19 cellular contexts compared by ENCODE assay signal in genomic region chr22:20572132-20572802, GRCh38.
DNase-seq lines count a peak whose midpoint lies in the region; ATAC-seq and TF ChIP-seq lines count a peak whose summit lies in the region.
"Had no signal": no experiment of that assay in that cellular context is flagged by ENCODE, and none has a peak within 500 bp of the region (broad histone marks: within the 10 kb centered on the region; RNA-seq: fewer than 3 reads in every experiment).

No MANE protein-coding gene starts in this region.

- no peak overlapping the region for H2AFZ ChIP-seq in MM.1S (ENCODE audit: low read length)

- in situ Hi-C loops in Panc1 (cut with HindIII; ENCODE audit: low pct_unique_long_range_greater_than_20kb, low sequenced_read_pairs): no loop called here

- H3K9me2 ChIP-seq in MM.1S (replicated peaks; ENCODE audit: insufficient read depth, low read length): no peaks in the 10 kb centered on the region

- H3K4me1 Mint-ChIP-seq in activated naive CD8-positive, alpha-beta T cell treated with anti-CD3 and anti-CD28 coated beads, Interleukin-2, amount 10 ng/mL, durations not matched to agents 7 days and 5 days: peaks cover 39% of the 10 kb centered on the region
- peaks cover 45% of the 10 kb centered on the region for H3K4me1 Mint-ChIP-seq in activated naive CD8-positive, alpha-beta T cell treated with anti-CD3 and anti-CD28 coated beads, Interleukin-2, amount 50 U/mL, for 24 hours
- H3K4me1 Mint-ChIP-seq in natural killer cell: peaks cover 70 to 85% of the 10 kb centered on the region in 2 donors

- TF ChIP-seq CTCF in Panc1 (IDR thresholded peaks at IDR 0.05) (no peak), natural killer cell (IDR thresholded peaks at IDR 0.05) (no peak), MM.1S (IDR thresholded peaks at IDR 0.05; ENCODE audit: low read length) (no peak)

- no peak overlapping the region for H3K4me3 ChIP-seq in Panc1 (ENCODE audit: low read depth in 2 of 2, low read length in 2 of 2)
- no peak overlapping the region for H3K4me3 ChIP-seq in effector memory CD4-positive, alpha-beta T cell (ENCODE audit: insufficient read depth, low read depth, low read length, poor library complexity, severe bottlenecking)
- no peak overlapping the region for H3K4me3 ChIP-seq in MM.1S (ENCODE audit: low read length)
- H3K4me3 ChIP-seq: SJSA1 had no signal

- no peaks in the 10 kb centered on the region for H3K27me3 Mint-ChIP-seq in activated naive CD8-positive, alpha-beta T cell treated with anti-CD3 and anti-CD28 coated beads, Interleukin-2, amount 10 ng/mL, durations not matched to agents 7 days and 5 days
- no peaks in the 10 kb centered on the region for H3K27me3 Mint-ChIP-seq in activated naive CD8-positive, alpha-beta T cell treated with anti-CD3 and anti-CD28 coated beads, Interleukin-2, amount 50 U/mL, for 24 hours
- no peaks in the 10 kb centered on the region for H3K27me3 Mint-ChIP-seq in natural killer cell (ENCODE audit: low read depth in 2 of 2)
- H3K27me3 Mint-ChIP-seq: IgD-negative memory B cell had no signal

- no peaks in the 10 kb centered on the region for H3K27me3 ChIP-seq in Panc1 (ENCODE audit: control insufficient read depth, insufficient read depth, low read length)
- H3K27me3 ChIP-seq in effector memory CD4-positive, alpha-beta T cell (replicated peaks; ENCODE audit: control insufficient read depth, insufficient read depth, low read length, poor library complexity, severe bottlenecking): no peaks in the 10 kb centered on the region
- no peaks in the 10 kb centered on the region for H3K27me3 ChIP-seq in MM.1S (replicated peaks; ENCODE audit: insufficient read depth, low read length)
- H3K27me3 ChIP-seq: SJSA1 had no signal

- H3K9ac ChIP-seq in MM.1S (ENCODE audit: low read length): no peak overlapping the region

- no peak for DNase-seq in activated naive CD8-positive, alpha-beta T cell treated with anti-CD3 and anti-CD28 coated beads, Interleukin-2, amount 10 ng/mL, durations not matched to agents 7 days and 5 days
- DNase-seq in activated naive CD8-positive, alpha-beta T cell treated with anti-CD3 and anti-CD28 coated beads, Interleukin-2, amount 50 U/mL, for 24 hours: no peak
- DNase-seq in Panc1 (ENCODE audit: low read depth, low spot score) (no peak), natural killer cell (no peak), MM.1S (no peak)
- DNase-seq in effector memory CD4-positive, alpha-beta T cell: no peak
- DNase-seq: COR-L47, GF-D8, GOT3, MV-4-11, NCI-H2029, NCI-H2171, NCI-H446 treated with DMSO at 0.1 percent for 48 hours, NCI-H748 treated with DMSO at 0.1 percent for 48 hours had no signal

- H3K4me2 ChIP-seq in MM.1S (ENCODE audit: low read depth, low read length): no peak overlapping the region

- BruUV-seq in Panc1 (replicated peaks; lab: Mats Ljungman, UMichigan): TSS peak; percentile 36

- CTCF ChIA-PET in Panc1 (lab: Charles Lee): interaction anchor here (0.5 kb wide), 1 partner anchor 143 kb away, joined by 6 read pairs; no protein-coding TSS in a partner anchor

- H3K4me1 ChIP-seq in Panc1 (ENCODE audit: control insufficient read depth, insufficient read depth, low read length) (no peaks in the 10 kb centered on the region), MM.1S (ENCODE audit: low read length) (peaks cover 4% of the 10 kb centered on the region; the same call in 1 of the 2 replicates)
- H3K4me1 ChIP-seq in effector memory CD4-positive, alpha-beta T cell (ENCODE audit: control insufficient read depth, insufficient read depth, low read length, poor library complexity, severe bottlenecking): peaks cover 53% of the 10 kb centered on the region

- H3K9me3 ChIP-seq in Panc1 (ENCODE audit: control insufficient read depth, insufficient read depth, low read depth, low read length) (no peaks in the 10 kb centered on the region), MM.1S (replicated peaks; ENCODE audit: insufficient read depth, low read length) (no peaks in the 10 kb centered on the region)
- no peaks in the 10 kb centered on the region for H3K9me3 ChIP-seq in effector memory CD4-positive, alpha-beta T cell (ENCODE audit: control insufficient read depth, low read length)
- H3K9me3 ChIP-seq: SJSA1 had no signal

- POLR2A ChIA-PET in activated naive CD8-positive, alpha-beta T cell treated with anti-CD3 and anti-CD28 coated beads, Interleukin-2, amount 10 ng/mL, durations not matched to agents 7 days and 5 days (lab: Charles Lee): interaction anchor here (2.3 kb wide), 1 partner anchor 15 kb away, joined by 9 read pairs; no protein-coding TSS in a partner anchor
- POLR2A ChIA-PET in Panc1 (lab: Charles Lee): no interaction called here

- H3F3A ChIP-seq in MM.1S (ENCODE audit: insufficient read depth, low read length): no peaks in the 10 kb centered on the region

- no peaks in the 10 kb centered on the region for H3K79me2 ChIP-seq in MM.1S (ENCODE audit: low read length)

- peaks cover 4% of the 10 kb centered on the region; the same call in 1 of the 2 replicates for H4K20me1 ChIP-seq in MM.1S (ENCODE audit: insufficient read depth, low read length)

- H3K27ac Mint-ChIP-seq in activated naive CD8-positive, alpha-beta T cell treated with anti-CD3 and anti-CD28 coated beads, Interleukin-2, amount 10 ng/mL, durations not matched to agents 7 days and 5 days: peak overlapping the region; percentile 51
- no peak overlapping the region for H3K27ac Mint-ChIP-seq in activated naive CD8-positive, alpha-beta T cell treated with anti-CD3 and anti-CD28 coated beads, Interleukin-2, amount 50 U/mL, for 24 hours
- H3K27ac Mint-ChIP-seq in natural killer cell: peak overlapping the region; percentile 94 to 95

- intact Hi-C loops in Panc1 (cut with micrococcal nuclease; ENCODE audit: unreplicated experiment): no loop called here
- intact Hi-C loops in natural killer cell (cut with micrococcal nuclease): no loop called here

- peaks cover 42% of the 10 kb centered on the region for H3K36me3 Mint-ChIP-seq in activated naive CD8-positive, alpha-beta T cell treated with anti-CD3 and anti-CD28 coated beads, Interleukin-2, amount 10 ng/mL, durations not matched to agents 7 days and 5 days
- H3K36me3 Mint-ChIP-seq in activated naive CD8-positive, alpha-beta T cell treated with anti-CD3 and anti-CD28 coated beads, Interleukin-2, amount 50 U/mL, for 24 hours (ENCODE audit: low read depth): peaks cover 71% of the 10 kb centered on the region
- H3K36me3 Mint-ChIP-seq in natural killer cell: no peaks in the 10 kb centered on the region

- H3K9me3 Mint-ChIP-seq in activated naive CD8-positive, alpha-beta T cell treated with anti-CD3 and anti-CD28 coated beads, Interleukin-2, amount 10 ng/mL, durations not matched to agents 7 days and 5 days: no peaks in the 10 kb centered on the region
- H3K9me3 Mint-ChIP-seq in activated naive CD8-positive, alpha-beta T cell treated with anti-CD3 and anti-CD28 coated beads, Interleukin-2, amount 50 U/mL, for 24 hours: no peaks in the 10 kb centered on the region
- no peaks in the 10 kb centered on the region for H3K9me3 Mint-ChIP-seq in natural killer cell
- H3K9me3 Mint-ChIP-seq: IgD-negative memory B cell had no signal

- H3K4me3 Mint-ChIP-seq in activated naive CD8-positive, alpha-beta T cell treated with anti-CD3 and anti-CD28 coated beads, Interleukin-2, amount 10 ng/mL, durations not matched to agents 7 days and 5 days: no peak overlapping the region
- no peak overlapping the region for H3K4me3 Mint-ChIP-seq in activated naive CD8-positive, alpha-beta T cell treated with anti-CD3 and anti-CD28 coated beads, Interleukin-2, amount 50 U/mL, for 24 hours
- H3K4me3 Mint-ChIP-seq in natural killer cell: peak overlapping the region; percentile 60
- H3K4me3 Mint-ChIP-seq: IgD-negative memory B cell had no signal

- peaks cover 6% of the 10 kb centered on the region; the same call in 1 of the 2 replicates for H3K36me3 ChIP-seq in Panc1 (ENCODE audit: control insufficient read depth, insufficient read depth, low read length)
- peaks cover 48% of the 10 kb centered on the region for H3K36me3 ChIP-seq in effector memory CD4-positive, alpha-beta T cell (ENCODE audit: control insufficient read depth, insufficient read depth, low read length)
- H3K36me3 ChIP-seq in MM.1S (replicated peaks; ENCODE audit: insufficient read depth, low read length): peaks cover 6% of the 10 kb centered on the region; the same call in 1 of the 2 replicates

- no peak for ATAC-seq in activated naive CD8-positive, alpha-beta T cell treated with anti-CD3 and anti-CD28 coated beads, Interleukin-2, amount 10 ng/mL, durations not matched to agents 7 days and 5 days (ENCODE audit: low read depth)
- no peak for ATAC-seq in activated naive CD8-positive, alpha-beta T cell treated with anti-CD3 and anti-CD28 coated beads, Interleukin-2, amount 50 U/mL, for 24 hours
- ATAC-seq in Panc1: no peak
- no peak for ATAC-seq in natural killer cell
- no peak for ATAC-seq in HG03520 (IDR thresholded peaks at IDR 0.05; ENCODE audit: unreplicated experiment)
- ATAC-seq in HG02981 (IDR thresholded peaks at IDR 0.05; ENCODE audit: unreplicated experiment): no peak

- no peak overlapping the region for H3K27ac ChIP-seq in Panc1 (ENCODE audit: low read length)
- peak overlapping the region; percentile 35 for H3K27ac ChIP-seq in effector memory CD4-positive, alpha-beta T cell (ENCODE audit: insufficient read depth, low read length, poor library complexity, severe bottlenecking)
- no peak overlapping the region for H3K27ac ChIP-seq in MM.1S (ENCODE audit: low read length)
- H3K27ac ChIP-seq: C4-2B, SJSA1 had no signal
